In the genomic region with DNA sequence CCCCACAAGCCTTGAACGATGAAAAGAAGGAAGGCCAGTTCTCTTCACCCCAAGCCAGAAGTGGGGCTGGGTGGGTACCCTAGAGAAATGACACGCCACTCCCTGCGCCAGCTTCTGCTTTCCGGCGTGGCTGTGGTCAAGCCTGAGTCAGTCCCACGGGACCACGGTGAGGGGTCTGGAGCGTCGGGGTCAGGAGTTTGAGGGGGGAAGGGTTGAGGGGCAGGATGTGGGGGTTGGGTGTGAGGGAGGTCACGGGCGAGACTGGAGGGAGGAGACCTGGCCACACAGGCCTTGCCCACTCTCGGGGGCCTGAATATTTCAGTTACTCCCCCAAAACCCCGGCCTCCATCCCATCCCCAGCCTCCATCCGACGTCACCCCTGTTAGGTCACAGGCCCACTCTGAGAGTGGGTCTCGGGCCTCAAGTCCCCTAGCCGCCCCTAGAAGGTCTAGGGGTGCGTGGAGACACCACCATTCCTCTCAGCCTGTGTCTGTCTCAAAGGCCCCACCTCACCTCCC, we compare ENCODE assay signal across 8 cellular contexts. TPM values are rescaled to one million over a fixed set of nuclear protein-coding genes. Genes with fewer than 3 reads are reported as not detected.
A peak's percentile ranks its signal among the peaks of the same experiment; 100 is the strongest.
DNase-seq lines count a peak whose midpoint lies in the region; ATAC-seq and TF ChIP-seq lines count a peak whose summit lies in the region.

No MANE protein-coding gene starts in this region.

- H3K9me3 ChIP-seq in CD4-positive, alpha-beta T cell (ENCODE audit: control insufficient read depth, low read length): no peaks in the 10 kb centered on the region
- H3K9me3 ChIP-seq in iPS-20b (ENCODE audit: insufficient read depth, low read depth, low read length) (no peaks in the 10 kb centered on the region), thoracic aorta (no peaks in the 10 kb centered on the region)

- POLR2A ChIA-PET in CD4-positive, alpha-beta T cell (lab: Charles Lee): interaction anchor here (1.0 kb wide), 1 partner anchor 56 kb away, joined by 3 read pairs; no protein-coding TSS in a partner anchor

- H3K4me3 Mint-ChIP-seq in CD4-positive, alpha-beta T cell: peak overlapping the region; percentile 92
- peak overlapping the region; percentile 94 for H3K4me3 Mint-ChIP-seq in activated T-helper 17 cell treated with anti-CD3 and anti-CD28 coated beads, Interleukin-2, amount 50 U/mL, for 72 hours

- H3K9me3 Mint-ChIP-seq in CD4-positive, alpha-beta T cell: no peaks in the 10 kb centered on the region
- H3K9me3 Mint-ChIP-seq in activated T-helper 17 cell treated with anti-CD3 and anti-CD28 coated beads, Interleukin-2, amount 50 U/mL, for 72 hours: no peaks in the 10 kb centered on the region

- peaks cover 13% of the 10 kb centered on the region for H3K4me1 Mint-ChIP-seq in CD4-positive, alpha-beta T cell (ENCODE audit: low read depth)
- no peaks in the 10 kb centered on the region for H3K4me1 Mint-ChIP-seq in activated T-helper 17 cell treated with anti-CD3 and anti-CD28 coated beads, Interleukin-2, amount 50 U/mL, for 72 hours

- H3K27ac Mint-ChIP-seq in CD4-positive, alpha-beta T cell: peak overlapping the region; percentile 64
- peak overlapping the region; percentile 89 for H3K27ac Mint-ChIP-seq in activated T-helper 17 cell treated with anti-CD3 and anti-CD28 coated beads, Interleukin-2, amount 50 U/mL, for 72 hours

- no peaks in the 10 kb centered on the region for H3K27me3 Mint-ChIP-seq in CD4-positive, alpha-beta T cell
- no peaks in the 10 kb centered on the region for H3K27me3 Mint-ChIP-seq in activated T-helper 17 cell treated with anti-CD3 and anti-CD28 coated beads, Interleukin-2, amount 50 U/mL, for 72 hours

- peaks cover 13% of the 10 kb centered on the region; the same call in 1 of the 2 replicates for H3K36me3 ChIP-seq in iPS-20b (ENCODE audit: insufficient read depth, low read depth, low read length)
- peaks cover 10% of the 10 kb centered on the region for H3K36me3 ChIP-seq in thoracic aorta

- H3K27me3 ChIP-seq in CD4-positive, alpha-beta T cell (ENCODE audit: control insufficient read depth, insufficient read depth, low read length): no peaks in the 10 kb centered on the region
- H3K27me3 ChIP-seq in iPS-20b (ENCODE audit: insufficient read depth, low read length) (peaks cover 21% of the 10 kb centered on the region), thoracic aorta (replicated peaks; ENCODE audit: insufficient read depth) (no peaks in the 10 kb centered on the region)

- intact Hi-C loops in CD4-positive, alpha-beta T cell (cut with DNase I, micrococcal nuclease): no loop called here

- no peak overlapping the region; the same call in 1 of the 2 replicates for H3K9ac ChIP-seq in iPS-20b (ENCODE audit: low read depth, low read length)

- peaks cover 8% of the 10 kb centered on the region for H3K36me3 Mint-ChIP-seq in CD4-positive, alpha-beta T cell (ENCODE audit: low read depth)
- peaks cover 29% of the 10 kb centered on the region for H3K36me3 Mint-ChIP-seq in activated T-helper 17 cell treated with anti-CD3 and anti-CD28 coated beads, Interleukin-2, amount 50 U/mL, for 72 hours (ENCODE audit: low read depth)

- DNase-seq in CD4-positive, alpha-beta T cell: no peak
- no peak for DNase-seq in thoracic aorta (ENCODE audit: low spot score)
- no peak for DNase-seq in HK-2 (ENCODE audit: unreplicated experiment)
- no peak for DNase-seq in T-helper 9 cell

- no peak for ATAC-seq in CD4-positive, alpha-beta T cell (ENCODE audit: poor library complexity)
- ATAC-seq in HG02571 (IDR thresholded peaks at IDR 0.05; ENCODE audit: unreplicated experiment): peak; percentile 2
- no peak for ATAC-seq in activated T-helper 17 cell treated with anti-CD3 and anti-CD28 coated beads, Interleukin-2, amount 50 U/mL, for 72 hours (replicated peaks)
- ATAC-seq in thoracic aorta (ENCODE audit: insufficient number of reproducible peaks, low FRiP score, low read depth): no peak
- no peak for ATAC-seq in HG03571 (IDR thresholded peaks at IDR 0.05; ENCODE audit: unreplicated experiment)

- H3K4me3 ChIP-seq in iPS-20b (ENCODE audit: low read length) (peak overlapping the region; percentile 65; the same call in 1 of the 2 replicates), thoracic aorta (peak overlapping the region; percentile 85)

- H3K4me1 ChIP-seq in iPS-20b (ENCODE audit: insufficient read depth, low read length): no peaks in the 10 kb centered on the region; the same call in 1 of the 2 replicates
- peaks cover 6 to 12% of the 10 kb centered on the region in 2 donors for H3K4me1 ChIP-seq in thoracic aorta (ENCODE audit: control insufficient read depth in 1 of 2, low read depth in 2 of 2)

- no peak for TF ChIP-seq CTCF in CD4-positive, alpha-beta T cell (IDR thresholded peaks at IDR 0.05)
- no peak for TF ChIP-seq CTCF in thoracic aorta (IDR thresholded peaks at IDR 0.05)

- CTCF ChIA-PET in CD4-positive, alpha-beta T cell (lab: Charles Lee): interaction anchor here (0.6 kb wide), 1 partner anchor 199 kb away, joined by 5 read pairs; no protein-coding TSS in a partner anchor

- peak overlapping the region; percentile 35 for H3K27ac ChIP-seq in CD4-positive, alpha-beta T cell (ENCODE audit: low read depth, low read length)
- H3K27ac ChIP-seq in iPS-20b (ENCODE audit: low read length) (no peak overlapping the region), thoracic aorta (peak overlapping the region in 1 of 2 donors; percentile 46)

RNA-seq across cellular contexts. Expression of a gene that starts 0.5 kb away (rescaled TPM):
- total RNA-seq in CD4-positive, alpha-beta T cell: 10 to 100 TPM; 10.6 to 10.7 TPM
- total RNA-seq in activated T-helper 17 cell treated with anti-CD3 and anti-CD28 coated beads, Interleukin-2, amount 50 U/mL, for 72 hours: 10 to 100 TPM; 51.7 to 81.1 TPM
- total RNA-seq in thoracic aorta: 10 to 100 TPM; 59.4 to 72.3 TPM

RNA-seq across cellular contexts. Expression of a gene that starts 19.9 kb away (rescaled TPM):
- 1 to 10 TPM; 2.8 to 3.9 TPM for total RNA-seq in CD4-positive, alpha-beta T cell
- 10 to 100 TPM in 1 of 2 donors, 1 to 10 TPM in 1; 4.2 to 12.0 TPM for total RNA-seq in activated T-helper 17 cell treated with anti-CD3 and anti-CD28 coated beads, Interleukin-2, amount 50 U/mL, for 72 hours
- 10 to 100 TPM; 10.6 to 16.1 TPM for total RNA-seq in thoracic aorta

RNA-seq across cellular contexts. Expression of a gene that starts 20.1 kb away (rescaled TPM):
- 1 to 10 TPM; 4.6 to 5.6 TPM for total RNA-seq in CD4-positive, alpha-beta T cell
- total RNA-seq in activated T-helper 17 cell treated with anti-CD3 and anti-CD28 coated beads, Interleukin-2, amount 50 U/mL, for 72 hours: 10 to 100 TPM; 13.0 to 21.8 TPM
- 10 to 100 TPM; 14.3 to 15.8 TPM for total RNA-seq in thoracic aorta

RNA-seq across cellular contexts. Expression of a gene that starts 30.7 kb away (rescaled TPM):
- 10 to 100 TPM; 28.9 to 31.2 TPM for total RNA-seq in CD4-positive, alpha-beta T cell
- total RNA-seq in activated T-helper 17 cell treated with anti-CD3 and anti-CD28 coated beads, Interleukin-2, amount 50 U/mL, for 72 hours: 1 to 10 TPM; 7.2 to 9.5 TPM
- total RNA-seq in thoracic aorta: 1 to 10 TPM in 1 of 2 donors, not detected in 1; 1.9 TPM

RNA-seq across cellular contexts. Expression of a gene that starts 53.1 kb away (rescaled TPM):
- not detected for total RNA-seq in CD4-positive, alpha-beta T cell
- 1 to 10 TPM in 1 of 2 donors, under 1 TPM in 1; 0.95 to 1.4 TPM for total RNA-seq in activated T-helper 17 cell treated with anti-CD3 and anti-CD28 coated beads, Interleukin-2, amount 50 U/mL, for 72 hours
- under 1 TPM; 0.41 to 0.42 TPM for total RNA-seq in thoracic aorta

Comparison
In these comparisons a context has a peak if more than half of its experiments do, and no peak if none do; other contexts are left out.
1. RNA of a gene that starts 0.5 kb away (total RNA-seq): 51.7 to 81.1 TPM in activated T-helper 17 cell treated with anti-CD3 and anti-CD28 coated beads, Interleukin-2, amount 50 U/mL, for 72 hours and 59.4 to 72.3 TPM in thoracic aorta; 10.6 to 10.7 TPM in CD4-positive, alpha-beta T cell; every median in the first group is over 4 times any median in the second.